Comparison of ENCODE assay signal across 15 cellular contexts in genomic region chr2:119249855-119250775, GRCh38.
"Had no signal": no experiment of that assay in that cellular context is flagged by ENCODE, and none has a peak within 500 bp of the region (broad histone marks: within the 10 kb centered on the region; RNA-seq: fewer than 3 reads in every experiment).

No MANE protein-coding gene starts in this region.

- DNase-seq: activated CD4-positive, alpha-beta T cell treated with anti-CD3 and anti-CD28 coated beads, Interleukin-2, amount 50 U/mL, for 1 hour; activated CD4-positive, CD25-positive, alpha-beta regulatory T cell; activated T-cell treated with anti-CD3 and anti-CD28 coated beads for 4 hours; amniotic stem cell; brain microvascular endothelial cell; foreskin fibroblast; left lung; stimulated activated CD4-positive, alpha-beta T cell treated with anti-CD3 and anti-CD28 coated beads, Interleukin-4, amount 100 ng/mL, for 1 hour; stimulated activated CD8-positive, alpha-beta memory T cell treated with anti-CD3 and anti-CD28 coated beads, Interleukin-4, amount 100 ng/mL, for 48 hours; T-helper 2 cell; testis; upper lobe of right lung had no signal

- ATAC-seq: activated naive CD4-positive, alpha-beta T cell treated with anti-CD3 and anti-CD28 coated beads, Interleukin-2, amount 50 U/mL, for 72 hours; left lung; upper lobe of right lung had no signal

- H3K4me3 ChIP-seq: esophagus muscularis mucosa, left lung, ovary, testis, upper lobe of right lung had no signal
